ENCODE assay signal across 10 cellular contexts in genomic region chr5:42745426-42745825, GRCh38. TPM values are rescaled to one million over a fixed set of nuclear protein-coding genes. Genes with fewer than 3 reads are reported as not detected.
DNase-seq lines count a peak whose midpoint lies in the region; ATAC-seq and TF ChIP-seq lines count a peak whose summit lies in the region.
"Had no signal": no experiment of that assay in that cellular context is flagged by ENCODE, and none has a peak within 500 bp of the region (broad histone marks: within the 10 kb centered on the region; RNA-seq: fewer than 3 reads in every experiment).

No MANE protein-coding gene starts in this region.

- intact Hi-C loops in dorsolateral prefrontal cortex (cut with DNase I): loop anchor here in 1 of 2 donors (5.0 kb wide), 1 partner anchor 257 kb away; no protein-coding TSS in a partner anchor

- H3K4me1 Mint-ChIP-seq in neural progenitor cell: no peaks in the 10 kb centered on the region

- H3K27ac ChIP-seq in dorsolateral prefrontal cortex (no peak overlapping the region), neural progenitor cell (no peak overlapping the region)

- H3K27me3 ChIP-seq in dorsolateral prefrontal cortex: no peaks in the 10 kb centered on the region
- H3K27me3 ChIP-seq in neural progenitor cell: no peaks in the 10 kb centered on the region

- TF ChIP-seq CTCF in GM12865 (IDR thresholded peaks at IDR 0.05; ENCODE audit: insufficient read depth, low read depth, low read length, missing control alignments): peak; percentile 39
- TF ChIP-seq CTCF in LNCaP clone FGC (IDR thresholded peaks at IDR 0.05; ENCODE audit: control insufficient read depth, extremely low read depth, insufficient read depth): peak; percentile 21; the same call in 1 of the 2 replicates
- TF ChIP-seq CTCF in dorsolateral prefrontal cortex (IDR thresholded peaks at IDR 0.05 in 54 of 56, conservative IDR thresholded peaks at IDR 0.05 in 2 of 56; ENCODE audit: low read depth in 1 of 56, partially characterized antibody in 56 of 56): peak in 48 of 56 donors; percentile 15 to 65 (median 48)
- TF ChIP-seq CTCF in neural progenitor cell (IDR thresholded peaks at IDR 0.05): peak; percentile 78
- no peak for TF ChIP-seq CTCF in omental fat pad (IDR thresholded peaks at IDR 0.05)

- H3K4me1 ChIP-seq in neural progenitor cell: peaks cover 5% of the 10 kb centered on the region

- H3F3A ChIP-seq in neural progenitor cell (ENCODE audit: low read depth): no peaks in the 10 kb centered on the region

- H3K4me2 ChIP-seq in neural progenitor cell: no peak overlapping the region

- H3K27me3 Mint-ChIP-seq in neural progenitor cell (ENCODE audit: insufficient read depth, low read depth): peaks cover 3% of the 10 kb centered on the region
- H3K27me3 Mint-ChIP-seq: activated naive CD8-positive, alpha-beta T cell treated with anti-CD3 and anti-CD28 coated beads for 36 hours had no signal

- H2AFZ ChIP-seq in neural progenitor cell (replicated peaks): no peak overlapping the region

- no peaks in the 10 kb centered on the region for H3K9me3 ChIP-seq in neural progenitor cell (ENCODE audit: low read depth)

- no peak overlapping the region for H3K27ac Mint-ChIP-seq in neural progenitor cell
- H3K27ac Mint-ChIP-seq: activated naive CD8-positive, alpha-beta T cell treated with anti-CD3 and anti-CD28 coated beads for 36 hours had no signal

- no peak overlapping the region for H3K9ac ChIP-seq in neural progenitor cell

- H3K79me2 ChIP-seq in neural progenitor cell (ENCODE audit: low read depth): no peaks in the 10 kb centered on the region

- no peaks in the 10 kb centered on the region for H3K36me3 Mint-ChIP-seq in neural progenitor cell
- H3K36me3 Mint-ChIP-seq: activated naive CD8-positive, alpha-beta T cell treated with anti-CD3 and anti-CD28 coated beads for 36 hours had no signal

- no peak overlapping the region for H3K4me3 Mint-ChIP-seq in neural progenitor cell
- H3K4me3 Mint-ChIP-seq: activated naive CD8-positive, alpha-beta T cell treated with anti-CD3 and anti-CD28 coated beads for 36 hours had no signal

- H3K4me3 ChIP-seq in GM12865 (ENCODE audit: low read depth, low read length) (no peak overlapping the region), LNCaP clone FGC (ENCODE audit: low read depth, low read length) (no peak overlapping the region), dorsolateral prefrontal cortex (no peak overlapping the region), neural progenitor cell (no peak overlapping the region)

- H3K36me3 ChIP-seq in neural progenitor cell: no peaks in the 10 kb centered on the region

- no peaks in the 10 kb centered on the region for H3K9me3 Mint-ChIP-seq in neural progenitor cell

- no peaks in the 10 kb centered on the region for H4K20me1 ChIP-seq in neural progenitor cell (ENCODE audit: low read depth)

- DNase-seq in GM12865 (ENCODE audit: low read depth): no peak
- DNase-seq in LNCaP clone FGC (ENCODE audit: low read depth): no peak
- DNase-seq in dorsolateral prefrontal cortex: peak in 1 of 10 donors; percentile 29
- peak; percentile 45 for DNase-seq in neural progenitor cell (ENCODE audit: low spot score)
- DNase-seq in omental fat pad (ENCODE audit: low spot score): no peak
- no peak for DNase-seq in germinal center (ENCODE audit: low spot score)
- DNase-seq: activated naive CD8-positive, alpha-beta T cell treated with anti-CD3 and anti-CD28 coated beads for 36 hours; NCI-H2107; occipital lobe had no signal

- ATAC-seq in omental fat pad (ENCODE audit: low FRiP score) (no peak), GM21447 (IDR thresholded peaks at IDR 0.05; ENCODE audit: unreplicated experiment) (no peak)

RNA-seq across cellular contexts. Expression of gene CCDC152, which starts 11.2 kb away (rescaled TPM):
- 1 to 10 TPM; 1.1 to 7.3 (median 3.8) TPM for total RNA-seq in dorsolateral prefrontal cortex
- total RNA-seq in neural progenitor cell (ENCODE audit: low replicate concordance): 11.8 and 23.9 TPM in 2 replicates
- under 1 TPM; 0.44 to 0.79 (median 0.56) TPM for total RNA-seq in omental fat pad

Comparison
In these comparisons a context has a peak if more than half of its experiments do, and no peak if none do; other contexts are left out.
1. CTCF ChIP-seq: peak in GM12865 (single experiment), LNCaP clone FGC (single experiment), dorsolateral prefrontal cortex (48 of 56) and neural progenitor cell (single experiment); none in omental fat pad (0 of 3).